ENCODE assay signal across 8 cellular contexts in genomic region chr2:196233033-196233807, GRCh38.
DNase-seq lines count a peak whose midpoint lies in the region; ATAC-seq and TF ChIP-seq lines count a peak whose summit lies in the region.

No MANE protein-coding gene starts in this region.

- WGBS in hepatocyte (ENCODE audit: low lambda C conversion rate, missing lambda C conversion rate) = 61% methylated on average over 5 of the region's 5 CpGs

- H3K9me3 Mint-ChIP-seq in activated naive CD4-positive, alpha-beta T cell treated with anti-CD3 and anti-CD28 coated beads, Interleukin-2, amount 50 U/mL, for 72 hours = no peaks in the 10 kb centered on the region
- no peaks in the 10 kb centered on the region for H3K9me3 Mint-ChIP-seq in type B pancreatic cell

- no peaks in the 10 kb centered on the region for H3K9me3 ChIP-seq in hepatocyte (ENCODE audit: low read depth)

- ATAC-seq in GM19025 (IDR thresholded peaks at IDR 0.05; ENCODE audit: low read depth, unreplicated experiment) (peak; percentile 22), HG03571 (IDR thresholded peaks at IDR 0.05; ENCODE audit: unreplicated experiment) (peak; percentile 28)
- ATAC-seq in activated naive CD4-positive, alpha-beta T cell treated with anti-CD3 and anti-CD28 coated beads, Interleukin-2, amount 50 U/mL, for 72 hours = peak; percentile 53 to 65

- no peaks in the 10 kb centered on the region for H4K20me1 ChIP-seq in hepatocyte (ENCODE audit: insufficient read depth, poor library complexity, severe bottlenecking)

- H3K27ac ChIP-seq in 22Rv1 = peak overlapping the region; percentile 47
- peak overlapping the region; percentile 54 for H3K27ac ChIP-seq in hepatocyte

- peak overlapping the region; percentile 66 for H3K4me3 Mint-ChIP-seq in type B pancreatic cell

- peak overlapping the region; percentile 39 for H2AFZ ChIP-seq in hepatocyte

- no peaks in the 10 kb centered on the region for H3K27me3 ChIP-seq in hepatocyte

- H3K79me2 ChIP-seq in hepatocyte = no peaks in the 10 kb centered on the region

- TF ChIP-seq CTCF in 22Rv1 (IDR thresholded peaks at IDR 0.05) (no peak), hepatocyte (IDR thresholded peaks at IDR 0.05; ENCODE audit: poor library complexity) (no peak), type B pancreatic cell (conservative IDR thresholded peaks at IDR 0.05) (no peak)

- no peaks in the 10 kb centered on the region for H3K36me3 ChIP-seq in hepatocyte (replicated peaks; ENCODE audit: insufficient read depth, low read depth)

- no peaks in the 10 kb centered on the region for H3K9me2 ChIP-seq in hepatocyte (replicated peaks; ENCODE audit: insufficient read depth)

- no peak overlapping the region for H3K4me2 ChIP-seq in hepatocyte

- no peak for DNase-seq in activated naive CD4-positive, alpha-beta T cell treated with anti-CD3 and anti-CD28 coated beads, Interleukin-2, amount 50 U/mL, for 72 hours (ENCODE audit: low spot score in 2 of 2)
- peak; percentile 46 for DNase-seq in hepatocyte (ENCODE audit: low spot score)
- no peak for DNase-seq in type B pancreatic cell (ENCODE audit: extremely low spot score, unreplicated experiment)
- DNase-seq in NCI-H146 treated with DMSO at 0.1 percent for 48 hours (lab: John Stamatoyannopoulos, UW; ENCODE audit: unreplicated experiment) = no peak
- DNase-seq in stimulated activated naive CD4-positive, alpha-beta T cell (lab: John Stamatoyannopoulos, UW) = no peak

- H3K4me1 Mint-ChIP-seq in type B pancreatic cell (ENCODE audit: unreplicated experiment) = peaks cover 4% of the 10 kb centered on the region

- no peaks in the 10 kb centered on the region for H3K27me3 Mint-ChIP-seq in type B pancreatic cell

- peak overlapping the region; percentile 98 to 99 for H3K27ac Mint-ChIP-seq in activated naive CD4-positive, alpha-beta T cell treated with anti-CD3 and anti-CD28 coated beads, Interleukin-2, amount 50 U/mL, for 72 hours
- peak overlapping the region; percentile 97 for H3K27ac Mint-ChIP-seq in type B pancreatic cell

- H3K4me1 ChIP-seq in hepatocyte (ENCODE audit: insufficient read depth) = peaks cover 5% of the 10 kb centered on the region

- peaks cover 7 to 17% of the 10 kb centered on the region in 2 donors for H3K36me3 Mint-ChIP-seq in activated naive CD4-positive, alpha-beta T cell treated with anti-CD3 and anti-CD28 coated beads, Interleukin-2, amount 50 U/mL, for 72 hours
- peaks cover 8% of the 10 kb centered on the region for H3K36me3 Mint-ChIP-seq in type B pancreatic cell

- H3K4me3 ChIP-seq in hepatocyte = no peak overlapping the region
